ENCODE assay signal across 1 cellular context in genomic region chr2:38850045-38850444, GRCh38.
TF ChIP-seq lines count a peak whose summit lies in the region.

No MANE protein-coding gene starts in this region.

TF ChIP-seq in GM23338, 12 proteins besides CTCF, POLR2A, EP300 and RAD21 (continued from another document):
- TF ChIP-seq REST (IDR thresholded peaks at IDR 0.05; ENCODE audit: unreplicated experiment) (no peak), CREB1 (CRISPR knock-in tag; IDR thresholded peaks at IDR 0.05; ENCODE audit: low read depth) (no peak), EZH2 (IDR thresholded peaks at IDR 0.05; ENCODE audit: low read depth, unreplicated experiment) (no peak)
TF ChIP-seq in GM23338: peak in this region for 0.
